8 cellular contexts compared by ENCODE assay signal in genomic region chr11:44899959-44900358, GRCh38. TPM values are rescaled to one million over a fixed set of nuclear protein-coding genes. Genes with fewer than 3 reads are reported as not detected.
DNase-seq lines count a peak whose midpoint lies in the region; ATAC-seq and TF ChIP-seq lines count a peak whose summit lies in the region.

No MANE protein-coding gene starts in this region.

- POLR2A ChIA-PET in CD4-positive, alpha-beta T cell (lab: Charles Lee), result no interaction called here

- no peaks in the 10 kb centered on the region for H3K27me3 ChIP-seq in CD4-positive, alpha-beta T cell (ENCODE audit: control insufficient read depth, insufficient read depth, low read length)

- H3K27ac ChIP-seq in CD4-positive, alpha-beta T cell (ENCODE audit: low read depth, low read length), result no peak overlapping the region

- intact Hi-C loops in CD4-positive, alpha-beta T cell (cut with DNase I, micrococcal nuclease), result no loop called here
- intact Hi-C loops in left ventricle myocardium superior (cut with micrococcal nuclease), result loop anchor here (10.0 kb wide), 1 partner anchor 175 kb away; the partner anchor contains the start of gene TSPAN18

- no peaks in the 10 kb centered on the region for H3K4me1 Mint-ChIP-seq in CD4-positive, alpha-beta T cell (ENCODE audit: low read depth)

- no peak for TF ChIP-seq CTCF in CD4-positive, alpha-beta T cell (IDR thresholded peaks at IDR 0.05)

- peak in 3 of 10 experiments; percentile 9 to 22 (median 19) for DNase-seq in CD4-positive, alpha-beta T cell
- DNase-seq in activated CD4-positive, alpha-beta T cell treated with anti-CD3 and anti-CD28 coated beads, Interleukin-2, amount 50 U/mL, for 48 hours, result peak; percentile 56 to 64
- DNase-seq in left ventricle myocardium superior (no peak), NCI-H1092 (lab: John Stamatoyannopoulos, UW) (no peak)

- H3K27me3 Mint-ChIP-seq in CD4-positive, alpha-beta T cell, result no peaks in the 10 kb centered on the region

- no peaks in the 10 kb centered on the region for H3K9me3 ChIP-seq in CD4-positive, alpha-beta T cell (ENCODE audit: control insufficient read depth, low read length)

- H3K4me3 Mint-ChIP-seq in CD4-positive, alpha-beta T cell, result no peak overlapping the region

- peaks cover 6% of the 10 kb centered on the region for H3K36me3 Mint-ChIP-seq in CD4-positive, alpha-beta T cell (ENCODE audit: low read depth)

- H3K9me3 Mint-ChIP-seq in CD4-positive, alpha-beta T cell, result no peaks in the 10 kb centered on the region

- no peak overlapping the region for H3K27ac Mint-ChIP-seq in CD4-positive, alpha-beta T cell

- ATAC-seq in CD4-positive, alpha-beta T cell (ENCODE audit: poor library complexity), result peak; percentile 59
- peak; percentile 55 for ATAC-seq in HG02798 (IDR thresholded peaks at IDR 0.05; ENCODE audit: poor library complexity, unreplicated experiment)
- ATAC-seq in left ventricle myocardium superior, result peak; percentile 50
- no peak for ATAC-seq in GM21360 (IDR thresholded peaks at IDR 0.05; ENCODE audit: unreplicated experiment)
- ATAC-seq in GM19467 (IDR thresholded peaks at IDR 0.05; ENCODE audit: unreplicated experiment), result no peak
- ATAC-seq in GM19023 (IDR thresholded peaks at IDR 0.05; ENCODE audit: unreplicated experiment), result no peak

- CTCF ChIA-PET in CD4-positive, alpha-beta T cell (lab: Charles Lee), result interaction anchor here (1.5 kb wide), 1 partner anchor 11 kb away, joined by 6 read pairs; no protein-coding TSS in a partner anchor

RNA-seq across cellular contexts. Expression of gene TP53I11, which starts 50.7 kb away (rescaled TPM):
- total RNA-seq in CD4-positive, alpha-beta T cell, result 1 to 10 TPM; 3.5 to 4.6 TPM
- total RNA-seq in left ventricle myocardium superior, result 45.5 TPM

Comparison
In these comparisons a context has a peak if more than half of its experiments do, and no peak if none do; other contexts are left out.
1. ATAC-seq: peak in CD4-positive, alpha-beta T cell (single experiment), HG02798 (single experiment) and left ventricle myocardium superior (single experiment); none in GM21360 (single experiment), GM19467 (single experiment) and GM19023 (single experiment).
2. DNase-seq: peak in activated CD4-positive, alpha-beta T cell treated with anti-CD3 and anti-CD28 coated beads, Interleukin-2, amount 50 U/mL, for 48 hours (2 of 2); none in left ventricle myocardium superior (single experiment) and NCI-H1092 (single experiment).